ENCODE assay signal across 8 cellular contexts in genomic region chr15:90413411-90414379, GRCh38. TPM values are rescaled to one million over a fixed set of nuclear protein-coding genes. Genes with fewer than 3 reads are reported as not detected.
A peak's percentile ranks its signal among the peaks of the same experiment; 100 is the strongest.
DNase-seq lines count a peak whose midpoint lies in the region; ATAC-seq and TF ChIP-seq lines count a peak whose summit lies in the region.

No MANE protein-coding gene starts in this region.

- H3K27ac Mint-ChIP-seq in activated T-cell treated with anti-CD3 and anti-CD28 coated beads, Interleukin-2, amount 50 U/mL, for 24 hours = peak overlapping the region; percentile 70
- H3K27ac Mint-ChIP-seq in activated naive CD8-positive, alpha-beta T cell treated with anti-CD3 and anti-CD28 coated beads, Interleukin-2, amount 50 U/mL, for 24 hours = peak overlapping the region; percentile 95

- DNase-seq in activated T-cell treated with anti-CD3 and anti-CD28 coated beads, Interleukin-2, amount 50 U/mL, for 24 hours = no peak
- DNase-seq in activated T-cell treated with anti-CD3 and anti-CD28 coated beads, Interleukin-2, amount 50 U/mL, for 48 hours = no peak
- no peak for DNase-seq in activated naive CD8-positive, alpha-beta T cell treated with anti-CD3 and anti-CD28 coated beads, Interleukin-2, amount 50 U/mL, for 24 hours
- DNase-seq in iPS DF 6.9 (ENCODE audit: low read depth, low spot score) (no peak), tibial nerve (ENCODE audit: low spot score in 2 of 2) (no peak), DMS153 treated with DMSO at 0.1 percent for 48 hours (lab: John Stamatoyannopoulos, UW; ENCODE audit: unreplicated experiment) (no peak), superior temporal gyrus (ENCODE audit: extremely low spot score) (no peak)
- DNase-seq in activated CD4-positive, CD25-positive, alpha-beta regulatory T cell (lab: John Stamatoyannopoulos, UW) = no peak

- H3K27ac ChIP-seq in iPS DF 6.9 (ENCODE audit: low read length) = peak overlapping the region; percentile 42
- H3K27ac ChIP-seq in tibial nerve = peak overlapping the region in 3 of 4 donors; percentile 4 to 69 (median 50)

- peaks cover 79% of the 10 kb centered on the region for H3K4me1 Mint-ChIP-seq in activated T-cell treated with anti-CD3 and anti-CD28 coated beads, Interleukin-2, amount 50 U/mL, for 24 hours (ENCODE audit: low read depth)
- H3K4me1 Mint-ChIP-seq in activated naive CD8-positive, alpha-beta T cell treated with anti-CD3 and anti-CD28 coated beads, Interleukin-2, amount 50 U/mL, for 24 hours = peaks cover 88% of the 10 kb centered on the region

- H3K27me3 ChIP-seq in iPS DF 6.9 (ENCODE audit: control insufficient read depth, insufficient read depth, low read length) (no peaks in the 10 kb centered on the region), tibial nerve (no peaks in the 10 kb centered on the region)

- no CpG with 5 or more reads among the region's 10 CpGs for WGBS in iPS DF 6.9 (ENCODE audit: insufficient coverage, insufficient read length)
- WGBS in tibial nerve, 2 donors = 67 to 70% methylated on average over 10 of the region's 10 CpGs

- H3K36me3 ChIP-seq in iPS DF 6.9 (ENCODE audit: control insufficient read depth, insufficient read depth, low read length) = no peaks in the 10 kb centered on the region
- peaks cover 0 to 4% (median 0%) of the 10 kb centered on the region in 3 donors for H3K36me3 ChIP-seq in tibial nerve

- H3K9me3 Mint-ChIP-seq in activated T-cell treated with anti-CD3 and anti-CD28 coated beads, Interleukin-2, amount 50 U/mL, for 24 hours = peaks cover 5% of the 10 kb centered on the region
- H3K9me3 Mint-ChIP-seq in activated naive CD8-positive, alpha-beta T cell treated with anti-CD3 and anti-CD28 coated beads, Interleukin-2, amount 50 U/mL, for 24 hours = peaks cover 18% of the 10 kb centered on the region

- TF ChIP-seq EP300 in tibial nerve (IDR thresholded peaks at IDR 0.05) = no peak

- ATAC-seq in activated naive CD8-positive, alpha-beta T cell treated with anti-CD3 and anti-CD28 coated beads, Interleukin-2, amount 50 U/mL, for 24 hours = no peak

- TF ChIP-seq POLR2A in tibial nerve (IDR thresholded peaks at IDR 0.05) = no peak

- H3K36me3 Mint-ChIP-seq in activated T-cell treated with anti-CD3 and anti-CD28 coated beads, Interleukin-2, amount 50 U/mL, for 24 hours (ENCODE audit: low read depth) = peaks cover 43% of the 10 kb centered on the region
- H3K36me3 Mint-ChIP-seq in activated naive CD8-positive, alpha-beta T cell treated with anti-CD3 and anti-CD28 coated beads, Interleukin-2, amount 50 U/mL, for 24 hours (ENCODE audit: low read depth) = peaks cover 40% of the 10 kb centered on the region

- H3K4me1 ChIP-seq in iPS DF 6.9 (ENCODE audit: control insufficient read depth, insufficient read depth, low read length) (peaks cover 7% of the 10 kb centered on the region; the same call in 1 of the 2 replicates), tibial nerve (peaks cover 0 to 58% (median 32%) of the 10 kb centered on the region in 4 donors)

- H3K27me3 Mint-ChIP-seq in activated T-cell treated with anti-CD3 and anti-CD28 coated beads, Interleukin-2, amount 50 U/mL, for 24 hours = no peaks in the 10 kb centered on the region
- H3K27me3 Mint-ChIP-seq in activated naive CD8-positive, alpha-beta T cell treated with anti-CD3 and anti-CD28 coated beads, Interleukin-2, amount 50 U/mL, for 24 hours = no peaks in the 10 kb centered on the region

- no peaks in the 10 kb centered on the region for H3K9me3 ChIP-seq in iPS DF 6.9 (ENCODE audit: control insufficient read depth, insufficient read depth, low read length)
- H3K9me3 ChIP-seq in tibial nerve = no peaks in the 10 kb centered on the region

- no peak for TF ChIP-seq CTCF in tibial nerve (IDR thresholded peaks at IDR 0.05)

- H3K4me3 Mint-ChIP-seq in activated T-cell treated with anti-CD3 and anti-CD28 coated beads, Interleukin-2, amount 50 U/mL, for 24 hours = peak overlapping the region; percentile 54
- H3K4me3 Mint-ChIP-seq in activated naive CD8-positive, alpha-beta T cell treated with anti-CD3 and anti-CD28 coated beads, Interleukin-2, amount 50 U/mL, for 24 hours = peak overlapping the region; percentile 53

- H3K4me3 ChIP-seq in iPS DF 6.9 (ENCODE audit: low read length) (no peak overlapping the region), tibial nerve (no peak overlapping the region)

RNA-seq across cellular contexts. Expression of gene IQGAP1, which starts 25.7 kb away (rescaled TPM):
- total RNA-seq in tibial nerve = 100 to 1,000 TPM; 238 to 358 (median 282) TPM
